Comparison of ENCODE assay signal across 1 cellular context in genomic region chr11:1050581-1051355, GRCh38.
TF ChIP-seq lines count a peak whose summit lies in the region.

No MANE protein-coding gene starts in this region.

TF ChIP-seq in K562, 482 proteins besides CTCF, POLR2A, EP300 and RAD21 (continued from another document):
- TF ChIP-seq TFAP4 (CRISPR knock-in tag; IDR thresholded peaks at IDR 0.05; ENCODE audit: borderline replicate concordance) (peak; percentile 57; the same call in 1 of the 2 replicates), RB1 (IDR thresholded peaks at IDR 0.05; ENCODE audit: low read depth) (peak; percentile 47; the same call in 1 of the 2 replicates), TCF7L2 (IDR thresholded peaks at IDR 0.05; ENCODE audit: low read depth, low read length) (no peak), ETV1 (tag; conservative IDR thresholded peaks at IDR 0.05; ENCODE audit: low read depth) (0 out of 2 replicates have a peak, but pooled peaks have one; percentile 12), YY1 (IDR thresholded peaks at IDR 0.05; ENCODE audit: borderline replicate concordance in 1 of 3, control insufficient read depth in 1 of 3, extremely low read depth in 1 of 3, insufficient read depth in 3 of 3, insufficient read length in 1 of 3, insufficient replicate concordance in 2 of 3, low read depth in 1 of 3, low read length in 2 of 3) (peak in 2 of 3 experiments; percentile 12 to 23), MAZ (CRISPR knock-in tag; conservative IDR thresholded peaks at IDR 0.05 in 1 of 2, IDR thresholded peaks at IDR 0.05 in 1 of 2) (peak; percentile 47 to 62; a peak in 2 of 4 replicates), ZNF311 (CRISPR knock-in tag; IDR thresholded peaks at IDR 0.05) (no peak), EHMT2 (IDR thresholded peaks at IDR 0.05) (no peak), CCAR2 (IDR thresholded peaks at IDR 0.05; ENCODE audit: low read depth, low read length) (no peak), TOE1 (IDR thresholded peaks at IDR 0.05; ENCODE audit: borderline replicate concordance) (no peak), TOE1 (CRISPR knock-in tag; IDR thresholded peaks at IDR 0.05; ENCODE audit: borderline replicate concordance, low read depth) (no peak), ARID2 (IDR thresholded peaks at IDR 0.05) (peak; percentile 79), RBFOX2 (IDR thresholded peaks at IDR 0.05; ENCODE audit: low read depth, low read length) (0 out of 2 replicates have a peak, but pooled peaks have one; percentile 18), DEAF1 (CRISPR knock-in tag; IDR thresholded peaks at IDR 0.05) (peak; percentile 59), CSDE1 (IDR thresholded peaks at IDR 0.05) (no peak), PTRF (tag; IDR thresholded peaks at IDR 0.05) (no peak), MCM5 (IDR thresholded peaks at IDR 0.05; ENCODE audit: low read depth) (no peak), ZFX (CRISPR knock-in tag; IDR thresholded peaks at IDR 0.05) (0 out of 2 replicates have a peak, but pooled peaks have one; percentile 21), ZNF253 (CRISPR knock-in tag; conservative IDR thresholded peaks at IDR 0.05) (no peak), ARID4B (CRISPR knock-in tag; IDR thresholded peaks at IDR 0.05) (no peak), ZZZ3 (IDR thresholded peaks at IDR 0.05) (no peak)
- TF ChIP-seq, protein P1, sequence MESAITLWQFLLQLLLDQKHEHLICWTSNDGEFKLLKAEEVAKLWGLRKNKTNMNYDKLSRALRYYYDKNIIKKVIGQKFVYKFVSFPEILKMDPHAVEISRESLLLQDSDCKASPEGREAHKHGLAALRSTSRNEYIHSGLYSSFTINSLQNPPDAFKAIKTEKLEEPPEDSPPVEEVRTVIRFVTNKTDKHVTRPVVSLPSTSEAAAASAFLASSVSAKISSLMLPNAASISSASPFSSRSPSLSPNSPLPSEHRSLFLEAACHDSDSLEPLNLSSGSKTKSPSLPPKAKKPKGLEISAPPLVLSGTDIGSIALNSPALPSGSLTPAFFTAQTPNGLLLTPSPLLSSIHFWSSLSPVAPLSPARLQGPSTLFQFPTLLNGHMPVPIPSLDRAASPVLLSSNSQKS (CRISPR knock-in tag; IDR thresholded peaks at IDR 0.05): no peak
- TF ChIP-seq, protein P2, sequence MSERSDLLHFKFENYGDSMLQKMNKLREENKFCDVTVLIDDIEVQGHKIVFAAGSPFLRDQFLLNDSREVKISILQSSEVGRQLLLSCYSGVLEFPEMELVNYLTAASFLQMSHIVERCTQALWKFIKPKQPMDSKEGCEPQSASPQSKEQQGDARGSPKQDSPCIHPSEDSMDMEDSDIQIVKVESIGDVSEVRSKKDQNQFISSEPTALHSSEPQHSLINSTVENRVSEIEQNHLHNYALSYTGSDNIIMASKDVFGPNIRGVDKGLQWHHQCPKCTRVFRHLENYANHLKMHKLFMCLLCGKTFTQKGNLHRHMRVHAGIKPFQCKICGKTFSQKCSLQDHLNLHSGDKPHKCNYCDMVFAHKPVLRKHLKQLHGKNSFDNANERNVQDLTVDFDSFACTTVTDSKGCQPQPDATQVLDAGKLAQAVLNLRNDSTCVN (CRISPR knock-in tag; IDR thresholded peaks at IDR 0.05): no peak
